In genomic region chr6:107344981-107345380, GRCh38 we compare ENCODE assay signal across 19 cellular contexts.
DNase-seq lines count a peak whose midpoint lies in the region; ATAC-seq and TF ChIP-seq lines count a peak whose summit lies in the region.
"Had no signal": no experiment of that assay in that cellular context is flagged by ENCODE, and none has a peak within 500 bp of the region (broad histone marks: within the 10 kb centered on the region; RNA-seq: fewer than 3 reads in every experiment).

No MANE protein-coding gene starts in this region.

- H3K9me3 ChIP-seq in Karpas-422 (ENCODE audit: low read length), result no peaks in the 10 kb centered on the region
- no peaks in the 10 kb centered on the region for H3K9me3 ChIP-seq in SK-N-MC (ENCODE audit: low read depth, low read length)
- no peaks in the 10 kb centered on the region for H3K9me3 ChIP-seq in CD8-positive, alpha-beta T cell (ENCODE audit: low read length)

- H3K9me2 ChIP-seq in Karpas-422 (replicated peaks; ENCODE audit: insufficient read depth, low read length), result no peaks in the 10 kb centered on the region

- intact Hi-C loops in CD8-positive, alpha-beta T cell (cut with DNase I, micrococcal nuclease), result no loop called here

- no peak for TF ChIP-seq CTCF in CD8-positive, alpha-beta T cell (IDR thresholded peaks at IDR 0.05)

- POLR2A ChIA-PET in CD8-positive, alpha-beta T cell (lab: Charles Lee), result no interaction called here

- H3K36me3 ChIP-seq in Karpas-422 (ENCODE audit: insufficient read depth, low read length) (no peaks in the 10 kb centered on the region), SK-N-MC (ENCODE audit: insufficient read depth, low read length) (no peaks in the 10 kb centered on the region)
- H3K36me3 ChIP-seq in CD8-positive, alpha-beta T cell (ENCODE audit: insufficient read depth, low read length), result no peaks in the 10 kb centered on the region

- CTCF ChIA-PET in CD8-positive, alpha-beta T cell (lab: Charles Lee), result no interaction called here

- no peak overlapping the region for H2AFZ ChIP-seq in Karpas-422 (ENCODE audit: low read length)

- H3K9me3 Mint-ChIP-seq in activated T-cell treated with anti-CD3 and anti-CD28 coated beads, Interleukin-2, amount 50 U/mL, for 72 hours, result no peaks in the 10 kb centered on the region
- no peaks in the 10 kb centered on the region for H3K9me3 Mint-ChIP-seq in activated T-cell treated with anti-CD3 and anti-CD28 coated beads, Interleukin-2, amount 50 U/mL, for 4 hours
- no peaks in the 10 kb centered on the region for H3K9me3 Mint-ChIP-seq in CD8-positive, alpha-beta T cell

- no peaks in the 10 kb centered on the region for H3K36me3 Mint-ChIP-seq in activated T-cell treated with anti-CD3 and anti-CD28 coated beads, Interleukin-2, amount 50 U/mL, for 72 hours (ENCODE audit: insufficient read depth in 2 of 2)
- H3K36me3 Mint-ChIP-seq in activated T-cell treated with anti-CD3 and anti-CD28 coated beads, Interleukin-2, amount 50 U/mL, for 4 hours (ENCODE audit: insufficient read depth), result peaks cover 3% of the 10 kb centered on the region
- no peaks in the 10 kb centered on the region for H3K36me3 Mint-ChIP-seq in CD8-positive, alpha-beta T cell

- DNase-seq in activated T-cell treated with anti-CD3 and anti-CD28 coated beads, Interleukin-2, amount 50 U/mL, for 72 hours, result no peak
- no peak for DNase-seq in activated T-cell treated with anti-CD3 and anti-CD28 coated beads, Interleukin-2, amount 50 U/mL, for 4 hours
- DNase-seq in Karpas-422, result no peak
- no peak for DNase-seq in SK-N-MC (ENCODE audit: low read depth, low spot score)
- no peak for DNase-seq in CD8-positive, alpha-beta T cell
- no peak for DNase-seq in hippocampal formation (lab: John Stamatoyannopoulos, UW)
- DNase-seq: Calu3, NCI-H1105, NCI-H146, NCI-H2081, NCI-H226, NCI-H510A, NCI-H748 treated with DMSO at 0.1 percent for 48 hours, SHP77 had no signal

- H3K4me1 ChIP-seq in Karpas-422 (ENCODE audit: low read length), result peaks cover 21% of the 10 kb centered on the region
- no peaks in the 10 kb centered on the region for H3K4me1 ChIP-seq in CD8-positive, alpha-beta T cell (ENCODE audit: insufficient read depth, low read length)

- peak overlapping the region; percentile 22 for H3K4me2 ChIP-seq in Karpas-422 (ENCODE audit: low read depth, low read length, poor library complexity, severe bottlenecking)

- peak overlapping the region; percentile 16; the same call in 1 of the 2 replicates for H3K27ac ChIP-seq in Karpas-422 (ENCODE audit: low read length)
- peak overlapping the region; percentile 94 for H3K27ac ChIP-seq in SK-N-MC
- H3K27ac ChIP-seq in CD8-positive, alpha-beta T cell (ENCODE audit: low read depth, low read length), result no peak overlapping the region
- H3K27ac ChIP-seq: RWPE1 had no signal

- H3K9ac ChIP-seq in Karpas-422 (ENCODE audit: low read length) (no peak overlapping the region), SK-N-MC (ENCODE audit: insufficient read length) (peak overlapping the region; percentile 46)

- no peak for ATAC-seq in activated T-cell treated with anti-CD3 and anti-CD28 coated beads, Interleukin-2, amount 50 U/mL, for 72 hours (replicated peaks in 1 of 2)
- no peak for ATAC-seq in activated T-cell treated with anti-CD3 and anti-CD28 coated beads, Interleukin-2, amount 50 U/mL, for 4 hours
- no peak for ATAC-seq in GM18511 (IDR thresholded peaks at IDR 0.05; ENCODE audit: unreplicated experiment)
- ATAC-seq in CD8-positive, alpha-beta T cell, result no peak
- ATAC-seq: HepG2, Panc1 had no signal

- H3K4me3 ChIP-seq in Karpas-422 (ENCODE audit: low read length) (no peak overlapping the region), SK-N-MC (peak overlapping the region; percentile 64)
- H3K4me3 ChIP-seq in CD8-positive, alpha-beta T cell (ENCODE audit: low read depth, low read length), result no peak overlapping the region

- H3K4me1 Mint-ChIP-seq in activated T-cell treated with anti-CD3 and anti-CD28 coated beads, Interleukin-2, amount 50 U/mL, for 72 hours (ENCODE audit: low read depth), result no peaks in the 10 kb centered on the region
- H3K4me1 Mint-ChIP-seq in activated T-cell treated with anti-CD3 and anti-CD28 coated beads, Interleukin-2, amount 50 U/mL, for 4 hours (ENCODE audit: low read depth), result no peaks in the 10 kb centered on the region
- H3K4me1 Mint-ChIP-seq in CD8-positive, alpha-beta T cell (ENCODE audit: low read depth), result no peaks in the 10 kb centered on the region

- H3K27me3 Mint-ChIP-seq in activated T-cell treated with anti-CD3 and anti-CD28 coated beads, Interleukin-2, amount 50 U/mL, for 72 hours (ENCODE audit: low read depth), result no peaks in the 10 kb centered on the region
- no peaks in the 10 kb centered on the region for H3K27me3 Mint-ChIP-seq in activated T-cell treated with anti-CD3 and anti-CD28 coated beads, Interleukin-2, amount 50 U/mL, for 4 hours (ENCODE audit: low read depth)
- no peaks in the 10 kb centered on the region for H3K27me3 Mint-ChIP-seq in CD8-positive, alpha-beta T cell (ENCODE audit: low read depth)

- no peaks in the 10 kb centered on the region for H3K79me2 ChIP-seq in Karpas-422 (ENCODE audit: low read length)

- H3K4me3 Mint-ChIP-seq in activated T-cell treated with anti-CD3 and anti-CD28 coated beads, Interleukin-2, amount 50 U/mL, for 72 hours, result no peak overlapping the region
- H3K4me3 Mint-ChIP-seq in activated T-cell treated with anti-CD3 and anti-CD28 coated beads, Interleukin-2, amount 50 U/mL, for 4 hours, result no peak overlapping the region
- H3K4me3 Mint-ChIP-seq in CD8-positive, alpha-beta T cell, result no peak overlapping the region
- H3K4me3 Mint-ChIP-seq: CD14-positive monocyte had no signal

- no peaks in the 10 kb centered on the region for H3K27me3 ChIP-seq in Karpas-422 (ENCODE audit: low read length)
- H3K27me3 ChIP-seq in CD8-positive, alpha-beta T cell (ENCODE audit: insufficient read depth, low read length), result no peaks in the 10 kb centered on the region

- H3K27ac Mint-ChIP-seq in activated T-cell treated with anti-CD3 and anti-CD28 coated beads, Interleukin-2, amount 50 U/mL, for 72 hours, result peak overlapping the region; percentile 15
- no peak overlapping the region for H3K27ac Mint-ChIP-seq in CD8-positive, alpha-beta T cell

- H4K20me1 ChIP-seq in Karpas-422 (ENCODE audit: insufficient read depth, low read depth, low read length), result no peaks in the 10 kb centered on the region
